Comparison of ENCODE assay signal across 14 cellular contexts in genomic region chr2:215531284-215531683, GRCh38.
DNase-seq lines count a peak whose midpoint lies in the region; ATAC-seq, FAIRE-seq and TF ChIP-seq lines count a peak whose summit lies in the region.
"Had no signal": no experiment of that assay in that cellular context is flagged by ENCODE, and none has a peak within 500 bp of the region (broad histone marks: within the 10 kb centered on the region; RNA-seq: fewer than 3 reads in every experiment).

No MANE protein-coding gene starts in this region.

- DNase-seq in HFFc6 (peak; percentile 24), astrocyte (ENCODE audit: low read depth) (peak; percentile 91), fibroblast of villous mesenchyme (ENCODE audit: low read depth) (peak; percentile 61), DMS79 treated with DMSO at 0.1 percent for 48 hours (lab: John Stamatoyannopoulos, UW) (no peak)
- no peak for DNase-seq in T-helper 2 cell treated with Interferon-gamma antibody and Interleukin-4, amounts not matched to agents 5 μg/mL and 100 μg/mL, for 36 hours (ENCODE audit: low spot score)
- DNase-seq in activated CD8-positive, alpha-beta memory T cell treated with anti-CD3 and anti-CD28 coated beads, Interleukin-2, amount 10 ng/mL, durations not matched to agents 7 days and 5 days = no peak
- DNase-seq: CD4-positive, alpha-beta T cell; endodermal cell; MG63; right cardiac atrium; stimulated activated naive CD8-positive, alpha-beta T cell treated with anti-CD3 and anti-CD28 coated beads, Interleukin-15, amount 100 ng/mL, for 72 hours had no signal

- H3K4me2 ChIP-seq in astrocyte (ENCODE audit: low read length) (peak overlapping the region; percentile 52), skeletal muscle satellite cell (ENCODE audit: low read length) (no peak overlapping the region)

- peak overlapping the region; percentile 83 for H3K9ac ChIP-seq in astrocyte (ENCODE audit: low read length)
- H3K9ac ChIP-seq in skeletal muscle satellite cell (ENCODE audit: low read depth, low read length) = peak overlapping the region; percentile 79

- H3K4me3 Mint-ChIP-seq in HFFc6 = no peak overlapping the region; the same call in 1 of the 2 replicates
- no peak overlapping the region for H3K4me3 Mint-ChIP-seq in astrocyte (ENCODE audit: unreplicated experiment)
- no peak overlapping the region for H3K4me3 Mint-ChIP-seq in T-helper 2 cell treated with Interferon-gamma antibody and Interleukin-4, amounts not matched to agents 5 μg/mL and 100 μg/mL, for 36 hours
- H3K4me3 Mint-ChIP-seq in activated CD8-positive, alpha-beta memory T cell treated with anti-CD3 and anti-CD28 coated beads, Interleukin-2, amount 10 ng/mL, durations not matched to agents 7 days and 5 days = no peak overlapping the region
- H3K4me3 Mint-ChIP-seq: CD4-positive, alpha-beta T cell; endodermal cell; stimulated activated naive CD8-positive, alpha-beta T cell treated with anti-CD3 and anti-CD28 coated beads, Interleukin-15, amount 100 ng/mL, for 72 hours had no signal

- peaks cover 92% of the 10 kb centered on the region for H3K4me1 Mint-ChIP-seq in HFFc6 (ENCODE audit: low read depth)
- peaks cover 59% of the 10 kb centered on the region for H3K4me1 Mint-ChIP-seq in astrocyte (ENCODE audit: low read depth, unreplicated experiment)
- no peaks in the 10 kb centered on the region for H3K4me1 Mint-ChIP-seq in T-helper 2 cell treated with Interferon-gamma antibody and Interleukin-4, amounts not matched to agents 5 μg/mL and 100 μg/mL, for 36 hours (ENCODE audit: low read depth)
- H3K4me1 Mint-ChIP-seq in activated CD8-positive, alpha-beta memory T cell treated with anti-CD3 and anti-CD28 coated beads, Interleukin-2, amount 10 ng/mL, durations not matched to agents 7 days and 5 days = no peaks in the 10 kb centered on the region
- H3K4me1 Mint-ChIP-seq: stimulated activated naive CD8-positive, alpha-beta T cell treated with anti-CD3 and anti-CD28 coated beads, Interleukin-15, amount 100 ng/mL, for 72 hours had no signal

- H3K27me3 Mint-ChIP-seq in HFFc6 (ENCODE audit: insufficient read depth) (peaks cover 2% of the 10 kb centered on the region; the same call in 1 of the 2 replicates), astrocyte (ENCODE audit: low read depth, unreplicated experiment) (no peaks in the 10 kb centered on the region)
- no peaks in the 10 kb centered on the region for H3K27me3 Mint-ChIP-seq in T-helper 2 cell treated with Interferon-gamma antibody and Interleukin-4, amounts not matched to agents 5 μg/mL and 100 μg/mL, for 36 hours (ENCODE audit: low read depth)
- peaks cover 7% of the 10 kb centered on the region for H3K27me3 Mint-ChIP-seq in activated CD8-positive, alpha-beta memory T cell treated with anti-CD3 and anti-CD28 coated beads, Interleukin-2, amount 10 ng/mL, durations not matched to agents 7 days and 5 days

- peak; percentile 93 for FAIRE-seq in astrocyte (lab: Jason Lieb, UNC)

- no peaks in the 10 kb centered on the region for H3K9me3 ChIP-seq in astrocyte (ENCODE audit: insufficient read depth, low read depth, low read length)
- no peaks in the 10 kb centered on the region for H3K9me3 ChIP-seq in skeletal muscle satellite cell (replicated peaks; ENCODE audit: low read length)
- H3K9me3 ChIP-seq: MG63 had no signal

- H3K79me2 ChIP-seq in astrocyte (ENCODE audit: insufficient read depth, low read length) = no peaks in the 10 kb centered on the region

- H3K27me3 ChIP-seq in astrocyte (ENCODE audit: insufficient read depth, low read length) = no peaks in the 10 kb centered on the region
- no peaks in the 10 kb centered on the region for H3K27me3 ChIP-seq in skeletal muscle satellite cell (ENCODE audit: control insufficient read depth, insufficient read depth, low read length)
- H3K27me3 ChIP-seq: MG63 had no signal

- H4K20me1 ChIP-seq in astrocyte (ENCODE audit: insufficient read depth, low read length) = no peaks in the 10 kb centered on the region

- peak overlapping the region; percentile 89 for H3K27ac Mint-ChIP-seq in HFFc6
- peak overlapping the region; percentile 96 for H3K27ac Mint-ChIP-seq in astrocyte (ENCODE audit: unreplicated experiment)
- no peak overlapping the region for H3K27ac Mint-ChIP-seq in T-helper 2 cell treated with Interferon-gamma antibody and Interleukin-4, amounts not matched to agents 5 μg/mL and 100 μg/mL, for 36 hours
- no peak overlapping the region for H3K27ac Mint-ChIP-seq in activated CD8-positive, alpha-beta memory T cell treated with anti-CD3 and anti-CD28 coated beads, Interleukin-2, amount 10 ng/mL, durations not matched to agents 7 days and 5 days
- H3K27ac Mint-ChIP-seq: CD4-positive, alpha-beta T cell; endodermal cell; stimulated activated naive CD8-positive, alpha-beta T cell treated with anti-CD3 and anti-CD28 coated beads, Interleukin-15, amount 100 ng/mL, for 72 hours had no signal

- H3K4me1 ChIP-seq in astrocyte (ENCODE audit: insufficient read depth, low read length) (peaks cover 57% of the 10 kb centered on the region), skeletal muscle satellite cell (ENCODE audit: control insufficient read depth, insufficient read depth, low read length) (peaks cover 72% of the 10 kb centered on the region)

- no peak overlapping the region for H3K4me3 ChIP-seq in astrocyte (ENCODE audit: insufficient read depth, low read depth, low read length)
- H3K4me3 ChIP-seq in fibroblast of villous mesenchyme (ENCODE audit: low read depth, low read length) = no peak overlapping the region
- H3K4me3 ChIP-seq in skeletal muscle satellite cell (ENCODE audit: low read length) = no peak overlapping the region
- H3K4me3 ChIP-seq: MG63 had no signal

- CTCF ChIA-PET in activated CD8-positive, alpha-beta memory T cell treated with anti-CD3 and anti-CD28 coated beads, Interleukin-2, amount 10 ng/mL, durations not matched to agents 7 days and 5 days (lab: Charles Lee) = no interaction called here

- H3K36me3 ChIP-seq in astrocyte (ENCODE audit: insufficient read depth, low read length) (no peaks in the 10 kb centered on the region), skeletal muscle satellite cell (ENCODE audit: insufficient read depth, low read length) (no peaks in the 10 kb centered on the region)
- H3K36me3 ChIP-seq: MG63 had no signal

- peak overlapping the region; percentile 99 for H3K27ac ChIP-seq in astrocyte (ENCODE audit: low read depth, low read length)
- H3K27ac ChIP-seq: HL-60 had no signal

- peaks cover 18% of the 10 kb centered on the region for H3K9me3 Mint-ChIP-seq in HFFc6
- peaks cover 12% of the 10 kb centered on the region for H3K9me3 Mint-ChIP-seq in astrocyte (ENCODE audit: unreplicated experiment)
- no peaks in the 10 kb centered on the region for H3K9me3 Mint-ChIP-seq in T-helper 2 cell treated with Interferon-gamma antibody and Interleukin-4, amounts not matched to agents 5 μg/mL and 100 μg/mL, for 36 hours
- H3K9me3 Mint-ChIP-seq in activated CD8-positive, alpha-beta memory T cell treated with anti-CD3 and anti-CD28 coated beads, Interleukin-2, amount 10 ng/mL, durations not matched to agents 7 days and 5 days (ENCODE audit: low read depth) = no peaks in the 10 kb centered on the region

- no peak for ATAC-seq in activated CD8-positive, alpha-beta memory T cell treated with anti-CD3 and anti-CD28 coated beads, Interleukin-2, amount 10 ng/mL, durations not matched to agents 7 days and 5 days
- ATAC-seq: activated CD4-positive, CD25-positive, alpha-beta regulatory T cell treated with anti-CD3 and anti-CD28 coated beads, Interleukin-2, amount 50 U/mL, for 24 hours; stimulated activated naive CD8-positive, alpha-beta T cell treated with anti-CD3 and anti-CD28 coated beads, Interleukin-15, amount 100 ng/mL, for 72 hours had no signal

- no peak overlapping the region for H2AFZ ChIP-seq in astrocyte (ENCODE audit: low read depth, low read length)

- peaks cover 22% of the 10 kb centered on the region for H3K36me3 Mint-ChIP-seq in HFFc6 (ENCODE audit: low read depth)
- peaks cover 4% of the 10 kb centered on the region for H3K36me3 Mint-ChIP-seq in astrocyte (ENCODE audit: low read depth, unreplicated experiment)
- H3K36me3 Mint-ChIP-seq in T-helper 2 cell treated with Interferon-gamma antibody and Interleukin-4, amounts not matched to agents 5 μg/mL and 100 μg/mL, for 36 hours (ENCODE audit: low read depth) = no peaks in the 10 kb centered on the region
- no peaks in the 10 kb centered on the region for H3K36me3 Mint-ChIP-seq in activated CD8-positive, alpha-beta memory T cell treated with anti-CD3 and anti-CD28 coated beads, Interleukin-2, amount 10 ng/mL, durations not matched to agents 7 days and 5 days

- TF ChIP-seq CTCF in HFFc6 (IDR thresholded peaks at IDR 0.05) (no peak), astrocyte (IDR thresholded peaks at IDR 0.05; ENCODE audit: insufficient read depth, low read depth, low read length) (no peak), fibroblast of villous mesenchyme (IDR thresholded peaks at IDR 0.05; ENCODE audit: insufficient read depth, low read depth, low read length) (no peak)

Comparison
In these comparisons a context has a peak if more than half of its experiments do, and no peak if none do; other contexts are left out.
1. DNase-seq: peak in HFFc6 (single experiment), astrocyte (single experiment) and fibroblast of villous mesenchyme (single experiment); none in DMS79 treated with DMSO at 0.1 percent for 48 hours (single experiment), T-helper 2 cell treated with Interferon-gamma antibody and Interleukin-4, amounts not matched to agents 5 μg/mL and 100 μg/mL, for 36 hours (single experiment) and activated CD8-positive, alpha-beta memory T cell treated with anti-CD3 and anti-CD28 coated beads, Interleukin-2, amount 10 ng/mL, durations not matched to agents 7 days and 5 days (single experiment).
2. H3K27ac Mint-ChIP-seq: peak in HFFc6 (single experiment) and astrocyte (single experiment); none in T-helper 2 cell treated with Interferon-gamma antibody and Interleukin-4, amounts not matched to agents 5 μg/mL and 100 μg/mL, for 36 hours (single experiment) and activated CD8-positive, alpha-beta memory T cell treated with anti-CD3 and anti-CD28 coated beads, Interleukin-2, amount 10 ng/mL, durations not matched to agents 7 days and 5 days (single experiment).